In genomic region chr7:8386926-8387550, GRCh38 we compare ENCODE assay signal across 12 cellular contexts. TPM values are rescaled to one million over a fixed set of nuclear protein-coding genes. Genes with fewer than 3 reads are reported as not detected.
DNase-seq lines count a peak whose midpoint lies in the region; ATAC-seq and TF ChIP-seq lines count a peak whose summit lies in the region.
"Had no signal": no experiment of that assay in that cellular context is flagged by ENCODE, and none has a peak within 500 bp of the region (broad histone marks: within the 10 kb centered on the region; RNA-seq: fewer than 3 reads in every experiment).

No MANE protein-coding gene starts in this region.

- no peaks in the 10 kb centered on the region for H3K9me3 Mint-ChIP-seq in endothelial cell (ENCODE audit: unreplicated experiment)
- H3K9me3 Mint-ChIP-seq: activated naive CD4-positive, alpha-beta T cell treated with anti-CD3 and anti-CD28 coated beads for 36 hours had no signal

- no peak overlapping the region for H3K27ac Mint-ChIP-seq in endothelial cell (ENCODE audit: unreplicated experiment)
- H3K27ac Mint-ChIP-seq: activated naive CD4-positive, alpha-beta T cell treated with anti-CD3 and anti-CD28 coated beads for 36 hours had no signal

- DNase-seq in DMS53 (lab: John Stamatoyannopoulos, UW) (peak; percentile 72), HT1080 (ENCODE audit: low read depth) (peak; percentile 3), HCEC 1CT (no peak), hypothalamus (lab: John Stamatoyannopoulos, UW) (no peak), endothelial cell (ENCODE audit: low spot score) (no peak)
- DNase-seq: activated naive CD4-positive, alpha-beta T cell treated with anti-CD3 and anti-CD28 coated beads for 36 hours; NCI-H524 treated with DMSO at 0.1 percent for 48 hours had no signal

- no peak for TF ChIP-seq POLR2A in gastroesophageal sphincter (IDR thresholded peaks at IDR 0.05)

- H3K27me3 ChIP-seq in gastroesophageal sphincter, result peaks cover 9% of the 10 kb centered on the region

- no peak overlapping the region for H3K4me3 Mint-ChIP-seq in endothelial cell (ENCODE audit: unreplicated experiment)
- H3K4me3 Mint-ChIP-seq: activated naive CD4-positive, alpha-beta T cell treated with anti-CD3 and anti-CD28 coated beads for 36 hours had no signal

- no peak for TF ChIP-seq CTCF in gastroesophageal sphincter (IDR thresholded peaks at IDR 0.05)
- TF ChIP-seq CTCF in endothelial cell (IDR thresholded peaks at IDR 0.05; ENCODE audit: unreplicated experiment), result no peak

- no peak overlapping the region for H3K27ac ChIP-seq in gastroesophageal sphincter

- TF ChIP-seq EP300 in gastroesophageal sphincter (IDR thresholded peaks at IDR 0.05), result no peak

- H3K27me3 Mint-ChIP-seq in endothelial cell (ENCODE audit: unreplicated experiment), result peaks cover 1% of the 10 kb centered on the region

- no peaks in the 10 kb centered on the region for H3K4me1 ChIP-seq in gastroesophageal sphincter

- H3K4me1 Mint-ChIP-seq in endothelial cell (ENCODE audit: unreplicated experiment), result peaks cover 5% of the 10 kb centered on the region

- no peaks in the 10 kb centered on the region for H3K9me3 ChIP-seq in gastroesophageal sphincter

- no peaks in the 10 kb centered on the region for H3K36me3 ChIP-seq in gastroesophageal sphincter

- no peak overlapping the region for H3K4me3 ChIP-seq in gastroesophageal sphincter

- 50% methylated on average over 5 of the region's 5 CpGs; no CpG with 5 or more reads in 1 of the 2 donors for WGBS in gastroesophageal sphincter (ENCODE audit: low coverage in 1 of 2), 2 donors

- H3K36me3 Mint-ChIP-seq in endothelial cell (ENCODE audit: low read depth, unreplicated experiment), result no peaks in the 10 kb centered on the region

- peak; percentile 68 for ATAC-seq in GM19328 (IDR thresholded peaks at IDR 0.05; ENCODE audit: unreplicated experiment)
- peak; percentile 77 for ATAC-seq in HG02870 (IDR thresholded peaks at IDR 0.05; ENCODE audit: unreplicated experiment)
- no peak for ATAC-seq in gastroesophageal sphincter
- ATAC-seq: HepG2 had no signal

RNA-seq across cellular contexts. Expression of gene NXPH1, which starts 46.4 kb away (rescaled TPM):
- not detected in 2 replicates for total RNA-seq in HT1080 (2014; rRNA removed; shearing (Covaris generic))
- polyA plus RNA-seq in HT1080 (2015; cell fraction: cytosol; rRNA removed), result not detected in 2 replicates
- polyA plus RNA-seq in HT1080 (2015; cell fraction: nucleus; rRNA removed), result not detected in 2 replicates
- total RNA-seq in gastroesophageal sphincter (not detected), endothelial cell (ENCODE audit: unreplicated experiment) (not detected)
- total RNA-seq: activated naive CD4-positive, alpha-beta T cell treated with anti-CD3 and anti-CD28 coated beads for 36 hours; endothelial cell of umbilical vein; HepG2 had no signal
- polyA plus RNA-seq: endothelial cell of umbilical vein, HepG2 had no signal

Comparison
In these comparisons a context has a peak if more than half of its experiments do, and no peak if none do; other contexts are left out.
1. DNase-seq: peak in DMS53 (single experiment) and HT1080 (single experiment); none in HCEC 1CT (single experiment), hypothalamus (0 of 51) and endothelial cell (single experiment).